Comparison of ENCODE assay signal across 23 cellular contexts in genomic region chr13:45492538-45492937, GRCh38. TPM values are rescaled to one million over a fixed set of nuclear protein-coding genes. Genes with fewer than 3 reads are reported as not detected.
DNase-seq lines count a peak whose midpoint lies in the region; ATAC-seq, FAIRE-seq and TF ChIP-seq lines count a peak whose summit lies in the region.
"Had no signal": no experiment of that assay in that cellular context is flagged by ENCODE, and none has a peak within 500 bp of the region (broad histone marks: within the 10 kb centered on the region; RNA-seq: fewer than 3 reads in every experiment).

No MANE protein-coding gene starts in this region.

- no peak overlapping the region for H3K4me3 Mint-ChIP-seq in activated naive CD4-positive, alpha-beta T cell treated with anti-CD3 and anti-CD28 coated beads for 36 hours
- H3K4me3 Mint-ChIP-seq: CD4-positive, alpha-beta T cell; naive thymus-derived CD4-positive, alpha-beta T cell had no signal

- peak; percentile 80 for FAIRE-seq in RCC 7860 (lab: Jason Lieb, UNC)
- FAIRE-seq in kidney (lab: Jason Lieb, UNC), result peak; percentile 6
- FAIRE-seq: urothelium cell line had no signal

- TF ChIP-seq CTCF in AG10803 (conservative IDR thresholded peaks at IDR 0.05; ENCODE audit: low read length), result no peak
- no peak for TF ChIP-seq CTCF in choroid plexus epithelial cell (conservative IDR thresholded peaks at IDR 0.05; ENCODE audit: low read depth, low read length)
- no peak for TF ChIP-seq CTCF in kidney (IDR thresholded peaks at IDR 0.05; ENCODE audit: borderline replicate concordance, extremely low read depth, insufficient read depth)

- no peaks in the 10 kb centered on the region for H3K27me3 Mint-ChIP-seq in activated naive CD4-positive, alpha-beta T cell treated with anti-CD3 and anti-CD28 coated beads for 36 hours (ENCODE audit: low read depth)
- H3K27me3 Mint-ChIP-seq: CD4-positive, alpha-beta T cell; naive thymus-derived CD4-positive, alpha-beta T cell had no signal

- H3K27ac ChIP-seq in kidney (ENCODE audit: low read depth in 2 of 2, low read length in 2 of 2), result no peak overlapping the region
- H3K27ac ChIP-seq: dorsolateral prefrontal cortex, esophagus muscularis mucosa, HL-60, KMS-11 had no signal

- H3K4me1 Mint-ChIP-seq in activated naive CD4-positive, alpha-beta T cell treated with anti-CD3 and anti-CD28 coated beads for 36 hours (ENCODE audit: low read depth), result peaks cover 3% of the 10 kb centered on the region

- H3K27ac Mint-ChIP-seq in activated naive CD4-positive, alpha-beta T cell treated with anti-CD3 and anti-CD28 coated beads for 36 hours, result no peak overlapping the region
- H3K27ac Mint-ChIP-seq: CD4-positive, alpha-beta T cell had no signal

- H3K9me3 ChIP-seq in kidney (ENCODE audit: control insufficient read depth in 1 of 2, low read length in 2 of 2), result no peaks in the 10 kb centered on the region
- H3K9me3 ChIP-seq: esophagus muscularis mucosa had no signal

- intact Hi-C loops in kidney (cut with DNase I), result no loop called here
- intact Hi-C loops in activated naive CD4-positive, alpha-beta T cell treated with anti-CD3 and anti-CD28 coated beads for 36 hours (cut with micrococcal nuclease), result no loop called here
- intact Hi-C loops in cardiac septum (cut with DNase I), result no loop called here

- H3K36me3 ChIP-seq in kidney (ENCODE audit: control insufficient read depth in 1 of 2, insufficient read depth in 2 of 2, low read length in 2 of 2), result peaks cover 5 to 26% of the 10 kb centered on the region in 2 donors

- H3K4me3 ChIP-seq in AG10803 (ENCODE audit: low read length), result no peak overlapping the region
- no peak overlapping the region for H3K4me3 ChIP-seq in choroid plexus epithelial cell (ENCODE audit: low read depth, low read length)
- H3K4me3 ChIP-seq in kidney (ENCODE audit: low read length in 2 of 2), result no peak overlapping the region
- H3K4me3 ChIP-seq: dorsolateral prefrontal cortex, esophagus muscularis mucosa, lung had no signal

- no peaks in the 10 kb centered on the region for H3K9me3 Mint-ChIP-seq in activated naive CD4-positive, alpha-beta T cell treated with anti-CD3 and anti-CD28 coated beads for 36 hours
- H3K9me3 Mint-ChIP-seq: CD4-positive, alpha-beta T cell; naive thymus-derived CD4-positive, alpha-beta T cell had no signal

- peak; percentile 68 for DNase-seq in AG10803 (ENCODE audit: low read depth)
- no peak for DNase-seq in RCC 7860 (ENCODE audit: low spot score)
- DNase-seq in choroid plexus epithelial cell (ENCODE audit: low read depth), result peak; percentile 77
- DNase-seq in kidney, result no peak
- no peak for DNase-seq in activated naive CD4-positive, alpha-beta T cell treated with anti-CD3 and anti-CD28 coated beads for 36 hours
- DNase-seq in NCI-H446 (lab: John Stamatoyannopoulos, UW), result no peak
- DNase-seq in cardiac septum (ENCODE audit: low spot score), result no peak
- DNase-seq: ACHN; activated CD4-positive, alpha-beta T cell treated with anti-CD3 and anti-CD28 coated beads for 1 hour; activated effector memory CD4-positive, alpha-beta T cell treated with anti-CD3 and anti-CD28 coated beads, Interleukin-2, amount 50 U/mL, for 16 hours; anterior cingulate cortex; CD4-positive, alpha-beta T cell; DMS79; dorsolateral prefrontal cortex; naive thymus-derived CD4-positive, alpha-beta T cell; NK-92 treated with Interleukin-12 subunit alpha and Interleukin-12 subunit beta, amount 100 ng/mL, for 24 hours had no signal

- CTCF ChIA-PET in activated naive CD4-positive, alpha-beta T cell treated with anti-CD3 and anti-CD28 coated beads for 36 hours (lab: Charles Lee), result interaction anchor here (1.1 kb wide), 1 partner anchor 121 kb away, joined by 4 read pairs; no protein-coding TSS in a partner anchor

- peaks cover 10% of the 10 kb centered on the region for H3K36me3 Mint-ChIP-seq in activated naive CD4-positive, alpha-beta T cell treated with anti-CD3 and anti-CD28 coated beads for 36 hours (ENCODE audit: low read depth)

- H3K9ac ChIP-seq in kidney (ENCODE audit: low read length in 2 of 2), result no peak overlapping the region
- H3K9ac ChIP-seq: KMS-11 had no signal

- ATAC-seq in HG03378 (IDR thresholded peaks at IDR 0.05; ENCODE audit: unreplicated experiment), result no peak
- ATAC-seq: naive thymus-derived CD4-positive, alpha-beta T cell; Right ventricle myocardium inferior had no signal

- H3K4me1 ChIP-seq in kidney (ENCODE audit: control insufficient read depth in 1 of 2, insufficient read depth in 1 of 2, low read depth in 1 of 2, low read length in 2 of 2), result no peaks in the 10 kb centered on the region
- H3K4me1 ChIP-seq: esophagus muscularis mucosa had no signal

RNA-seq across cellular contexts. Expression of gene COG3, which starts 27.8 kb away (rescaled TPM):
- total RNA-seq in kidney, result 26.0 TPM
- polyA plus RNA-seq in kidney (ENCODE audit: insufficient read depth, low read depth, low replicate concordance), result 18.0 TPM
- 10 to 100 TPM; 19.1 to 19.3 TPM for total RNA-seq in activated naive CD4-positive, alpha-beta T cell treated with anti-CD3 and anti-CD28 coated beads for 36 hours
- total RNA-seq in cardiac septum, result 16.5 TPM

Comparison
In these comparisons a context has a peak if more than half of its experiments do, and no peak if none do; other contexts are left out.
1. DNase-seq: peak in AG10803 (single experiment) and choroid plexus epithelial cell (single experiment); none in RCC 7860 (single experiment), kidney (single experiment), activated naive CD4-positive, alpha-beta T cell treated with anti-CD3 and anti-CD28 coated beads for 36 hours (single experiment), NCI-H446 (0 of 2) and cardiac septum (single experiment).